ENCODE assay signal across 8 cellular contexts in genomic region chr19:7829561-7830271, GRCh38. TPM values are rescaled to one million over a fixed set of nuclear protein-coding genes. Genes with fewer than 3 reads are reported as not detected.
DNase-seq lines count a peak whose midpoint lies in the region; ATAC-seq and TF ChIP-seq lines count a peak whose summit lies in the region.

Gene EVI5L, plus strand, starts transcription at chr19:7830218. Its CDS starts 16,325 bp downstream, at chr19:7846543.

- H3K9me3 Mint-ChIP-seq in central memory CD8-positive, alpha-beta T cell = no peaks in the 10 kb centered on the region

- CTCF ChIA-PET in AG04450 (lab: Charles Lee) = no interaction called here

- TF ChIP-seq CTCF in AG04450 (IDR thresholded peaks at IDR 0.05; ENCODE audit: low read depth, low read length) = 0 out of 2 replicates have a peak, but pooled peaks have one; percentile 2

- no peaks in the 10 kb centered on the region for H3K27me3 Mint-ChIP-seq in central memory CD8-positive, alpha-beta T cell

- H3K4me1 Mint-ChIP-seq in central memory CD8-positive, alpha-beta T cell = peaks cover 23% of the 10 kb centered on the region

- H3K36me3 Mint-ChIP-seq in central memory CD8-positive, alpha-beta T cell (ENCODE audit: insufficient read depth) = peaks cover 4% of the 10 kb centered on the region

- peak within 1 kb of the TSS; percentile 82 for H3K4me3 Mint-ChIP-seq in central memory CD8-positive, alpha-beta T cell

- DNase-seq in AG04450 (ENCODE audit: low read depth, low spot score) = peak; percentile 100
- DNase-seq in NCI-H226 = peak; percentile 99
- DNase-seq in activated CD4-positive, CD25-positive, alpha-beta regulatory T cell (lab: John Stamatoyannopoulos, UW) = peak; percentile 98 to 99 (median 98)
- DNase-seq in central memory CD8-positive, alpha-beta T cell (ENCODE audit: low spot score in 2 of 2) = peak; percentile 98 to 99
- peak; percentile 99 for DNase-seq in inferior parietal cortex (ENCODE audit: extremely low spot score)
- peak; percentile 100 for DNase-seq in smooth muscle cell of the brain vasculature (ENCODE audit: low read depth, low spot score)

- H3K27ac ChIP-seq in AG04450 (ENCODE audit: low read depth, low read length) = no peak within 1 kb of the TSS

- POLR2A ChIA-PET in AG04450 (lab: Yijun Ruan, JAX) = no interaction called here

- peak within 1 kb of the TSS; percentile 49 for H3K27ac Mint-ChIP-seq in central memory CD8-positive, alpha-beta T cell (ENCODE audit: low read depth)

- peaks cover 4% of the 10 kb centered on the region for H3K27me3 ChIP-seq in AG04450 (ENCODE audit: control insufficient read depth, insufficient read depth, low read length)

- H3K9me3 ChIP-seq in AG04450 (ENCODE audit: control insufficient read depth, insufficient read depth, low read length) = no peaks in the 10 kb centered on the region; the same call in 1 of the 2 replicates

- peak; percentile 90 for ATAC-seq in GM18909 (IDR thresholded peaks at IDR 0.05; ENCODE audit: poor library complexity, unreplicated experiment)
- peak; percentile 84 for ATAC-seq in HG03196 (IDR thresholded peaks at IDR 0.05; ENCODE audit: unreplicated experiment)
- ATAC-seq in central memory CD8-positive, alpha-beta T cell (replicated peaks; ENCODE audit: extremely low read depth, poor library complexity, severe bottlenecking) = peak; percentile 89

- peak within 1 kb of the TSS; percentile 72 for H3K4me3 ChIP-seq in AG04450 (ENCODE audit: low read depth, low read length)

RNA-seq across cellular contexts. Expression of gene EVI5L, which starts in this region (rescaled TPM):
- 6.7 and 9.1 TPM in 2 replicates for polyA plus RNA-seq in AG04450 (2011; rRNA removed)
- 9.6 and 20.1 TPM in 2 replicates for polyA minus RNA-seq in AG04450 (2011; rRNA and poly(A)+ RNA removed)
